ENCODE assay signal across 1 cellular context in genomic region chr11:67354314-67355022, GRCh38.
A peak's percentile ranks its signal among the peaks of the same experiment; 100 is the strongest.
TF ChIP-seq lines count a peak whose summit lies in the region.

No MANE protein-coding gene starts in this region.

TF ChIP-seq in HepG2, 621 proteins besides CTCF, POLR2A, EP300 and RAD21 (continued from another document and continues in another):
- TF ChIP-seq TRIM22 (IDR thresholded peaks at IDR 0.05) (no peak), SNRNP70 (IDR thresholded peaks at IDR 0.05; ENCODE audit: low read depth, low read length) (no peak), ZNF33A (CRISPR knock-in tag; IDR thresholded peaks at IDR 0.05; ENCODE audit: borderline replicate concordance) (no peak), FOXJ3 (CRISPR knock-in tag; IDR thresholded peaks at IDR 0.05; ENCODE audit: borderline replicate concordance) (no peak), CHCHD3 (CRISPR knock-in tag; IDR thresholded peaks at IDR 0.05) (no peak), ZKSCAN5 (CRISPR knock-in tag; IDR thresholded peaks at IDR 0.05) (no peak), ZBTB38 (CRISPR knock-in tag; IDR thresholded peaks at IDR 0.05) (no peak), ZNF850 (CRISPR knock-in tag; conservative IDR thresholded peaks at IDR 0.05) (no peak), CBX1 (IDR thresholded peaks at IDR 0.05; ENCODE audit: low read depth) (peak; percentile 42), STAG1 (CRISPR knock-in tag; IDR thresholded peaks at IDR 0.05) (no peak), ZHX1 (CRISPR knock-in tag; IDR thresholded peaks at IDR 0.05; ENCODE audit: low read depth) (no peak), ZNF224 (CRISPR knock-in tag; IDR thresholded peaks at IDR 0.05) (no peak), PHB2 (IDR thresholded peaks at IDR 0.05; ENCODE audit: partially characterized antibody) (no peak), ZBTB1 (CRISPR knock-in tag; IDR thresholded peaks at IDR 0.05; ENCODE audit: borderline replicate concordance) (no peak), CREM (IDR thresholded peaks at IDR 0.05) (peak; percentile 51; the same call in 1 of the 2 replicates), CREM (CRISPR knock-in tag; IDR thresholded peaks at IDR 0.05) (no peak), ZNF124 (CRISPR knock-in tag; IDR thresholded peaks at IDR 0.05) (peak; percentile 56; the same call in 1 of the 2 replicates), RBM39 (IDR thresholded peaks at IDR 0.05; ENCODE audit: low read depth, low read length, poor library complexity, severe bottlenecking) (no peak), YEATS4 (CRISPR knock-in tag; IDR thresholded peaks at IDR 0.05; ENCODE audit: borderline replicate concordance) (peak; percentile 36; the same call in 1 of the 2 replicates), SMARCC2 (IDR thresholded peaks at IDR 0.05) (no peak), LBX2 (CRISPR knock-in tag; IDR thresholded peaks at IDR 0.05; ENCODE audit: borderline replicate concordance) (peak; percentile 70; the same call in 1 of the 2 replicates), ZFP1 (CRISPR knock-in tag; IDR thresholded peaks at IDR 0.05) (no peak; the same call in 1 of the 2 replicates), PCBP1 (IDR thresholded peaks at IDR 0.05; ENCODE audit: borderline replicate concordance, low read depth, low read length) (no peak), ZNF335 (CRISPR knock-in tag; IDR thresholded peaks at IDR 0.05) (peak; percentile 43; the same call in 1 of the 2 replicates), JUND (CRISPR knock-in tag; IDR thresholded peaks at IDR 0.05) (peak; percentile 77), RAD51 (IDR thresholded peaks at IDR 0.05; ENCODE audit: borderline replicate concordance) (no peak), NCOA5 (CRISPR knock-in tag; IDR thresholded peaks at IDR 0.05) (no peak), PITX1 (CRISPR knock-in tag; IDR thresholded peaks at IDR 0.05) (peak; percentile 41; the same call in 1 of the 2 replicates), NFIC (IDR thresholded peaks at IDR 0.05; ENCODE audit: low read length) (no peak), HMG20B (CRISPR knock-in tag; conservative IDR thresholded peaks at IDR 0.05) (0 out of 2 replicates have a peak, but pooled peaks have one; percentile 48), ZNF510 (CRISPR knock-in tag; IDR thresholded peaks at IDR 0.05; ENCODE audit: low read depth) (no peak), SIN3A (IDR thresholded peaks at IDR 0.05; ENCODE audit: borderline replicate concordance, low read depth, low read length) (no peak), ZEB1 (IDR thresholded peaks at IDR 0.05; ENCODE audit: insufficient replicate concordance, low read depth) (no peak), ZNF12 (CRISPR knock-in tag; IDR thresholded peaks at IDR 0.05) (peak; percentile 72; the same call in 1 of the 2 replicates)
- TF ChIP-seq, protein P1, sequence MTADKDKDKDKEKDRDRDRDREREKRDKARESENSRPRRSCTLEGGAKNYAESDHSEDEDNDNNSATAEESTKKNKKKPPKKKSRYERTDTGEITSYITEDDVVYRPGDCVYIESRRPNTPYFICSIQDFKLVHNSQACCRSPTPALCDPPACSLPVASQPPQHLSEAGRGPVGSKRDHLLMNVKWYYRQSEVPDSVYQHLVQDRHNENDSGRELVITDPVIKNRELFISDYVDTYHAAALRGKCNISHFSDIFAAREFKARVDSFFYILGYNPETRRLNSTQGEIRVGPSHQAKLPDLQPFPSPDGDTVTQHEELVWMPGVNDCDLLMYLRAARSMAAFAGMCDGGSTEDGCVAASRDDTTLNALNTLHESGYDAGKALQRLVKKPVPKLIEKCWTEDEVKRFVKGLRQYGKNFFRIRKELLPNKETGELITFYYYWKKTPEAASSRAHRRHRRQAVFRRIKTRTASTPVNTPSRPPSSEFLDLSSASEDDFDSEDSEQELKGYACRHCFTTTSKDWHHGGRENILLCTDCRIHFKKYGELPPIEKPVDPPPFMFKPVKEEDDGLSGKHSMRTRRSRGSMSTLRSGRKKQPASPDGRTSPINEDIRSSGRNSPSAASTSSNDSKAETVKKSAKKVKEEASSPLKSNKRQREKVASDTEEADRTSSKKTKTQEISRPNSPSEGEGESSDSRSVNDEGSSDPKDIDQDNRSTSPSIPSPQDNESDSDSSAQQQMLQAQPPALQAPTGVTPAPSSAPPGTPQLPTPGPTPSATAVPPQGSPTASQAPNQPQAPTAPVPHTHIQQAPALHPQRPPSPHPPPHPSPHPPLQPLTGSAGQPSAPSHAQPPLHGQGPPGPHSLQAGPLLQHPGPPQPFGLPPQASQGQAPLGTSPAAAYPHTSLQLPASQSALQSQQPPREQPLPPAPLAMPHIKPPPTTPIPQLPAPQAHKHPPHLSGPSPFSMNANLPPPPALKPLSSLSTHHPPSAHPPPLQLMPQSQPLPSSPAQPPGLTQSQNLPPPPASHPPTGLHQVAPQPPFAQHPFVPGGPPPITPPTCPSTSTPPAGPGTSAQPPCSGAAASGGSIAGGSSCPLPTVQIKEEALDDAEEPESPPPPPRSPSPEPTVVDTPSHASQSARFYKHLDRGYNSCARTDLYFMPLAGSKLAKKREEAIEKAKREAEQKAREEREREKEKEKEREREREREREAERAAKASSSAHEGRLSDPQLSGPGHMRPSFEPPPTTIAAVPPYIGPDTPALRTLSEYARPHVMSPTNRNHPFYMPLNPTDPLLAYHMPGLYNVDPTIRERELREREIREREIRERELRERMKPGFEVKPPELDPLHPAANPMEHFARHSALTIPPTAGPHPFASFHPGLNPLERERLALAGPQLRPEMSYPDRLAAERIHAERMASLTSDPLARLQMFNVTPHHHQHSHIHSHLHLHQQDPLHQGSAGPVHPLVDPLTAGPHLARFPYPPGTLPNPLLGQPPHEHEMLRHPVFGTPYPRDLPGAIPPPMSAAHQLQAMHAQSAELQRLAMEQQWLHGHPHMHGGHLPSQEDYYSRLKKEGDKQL (CRISPR knock-in tag; IDR thresholded peaks at IDR 0.05; ENCODE audit: low read depth), result no peak
- TF ChIP-seq, protein P2, sequence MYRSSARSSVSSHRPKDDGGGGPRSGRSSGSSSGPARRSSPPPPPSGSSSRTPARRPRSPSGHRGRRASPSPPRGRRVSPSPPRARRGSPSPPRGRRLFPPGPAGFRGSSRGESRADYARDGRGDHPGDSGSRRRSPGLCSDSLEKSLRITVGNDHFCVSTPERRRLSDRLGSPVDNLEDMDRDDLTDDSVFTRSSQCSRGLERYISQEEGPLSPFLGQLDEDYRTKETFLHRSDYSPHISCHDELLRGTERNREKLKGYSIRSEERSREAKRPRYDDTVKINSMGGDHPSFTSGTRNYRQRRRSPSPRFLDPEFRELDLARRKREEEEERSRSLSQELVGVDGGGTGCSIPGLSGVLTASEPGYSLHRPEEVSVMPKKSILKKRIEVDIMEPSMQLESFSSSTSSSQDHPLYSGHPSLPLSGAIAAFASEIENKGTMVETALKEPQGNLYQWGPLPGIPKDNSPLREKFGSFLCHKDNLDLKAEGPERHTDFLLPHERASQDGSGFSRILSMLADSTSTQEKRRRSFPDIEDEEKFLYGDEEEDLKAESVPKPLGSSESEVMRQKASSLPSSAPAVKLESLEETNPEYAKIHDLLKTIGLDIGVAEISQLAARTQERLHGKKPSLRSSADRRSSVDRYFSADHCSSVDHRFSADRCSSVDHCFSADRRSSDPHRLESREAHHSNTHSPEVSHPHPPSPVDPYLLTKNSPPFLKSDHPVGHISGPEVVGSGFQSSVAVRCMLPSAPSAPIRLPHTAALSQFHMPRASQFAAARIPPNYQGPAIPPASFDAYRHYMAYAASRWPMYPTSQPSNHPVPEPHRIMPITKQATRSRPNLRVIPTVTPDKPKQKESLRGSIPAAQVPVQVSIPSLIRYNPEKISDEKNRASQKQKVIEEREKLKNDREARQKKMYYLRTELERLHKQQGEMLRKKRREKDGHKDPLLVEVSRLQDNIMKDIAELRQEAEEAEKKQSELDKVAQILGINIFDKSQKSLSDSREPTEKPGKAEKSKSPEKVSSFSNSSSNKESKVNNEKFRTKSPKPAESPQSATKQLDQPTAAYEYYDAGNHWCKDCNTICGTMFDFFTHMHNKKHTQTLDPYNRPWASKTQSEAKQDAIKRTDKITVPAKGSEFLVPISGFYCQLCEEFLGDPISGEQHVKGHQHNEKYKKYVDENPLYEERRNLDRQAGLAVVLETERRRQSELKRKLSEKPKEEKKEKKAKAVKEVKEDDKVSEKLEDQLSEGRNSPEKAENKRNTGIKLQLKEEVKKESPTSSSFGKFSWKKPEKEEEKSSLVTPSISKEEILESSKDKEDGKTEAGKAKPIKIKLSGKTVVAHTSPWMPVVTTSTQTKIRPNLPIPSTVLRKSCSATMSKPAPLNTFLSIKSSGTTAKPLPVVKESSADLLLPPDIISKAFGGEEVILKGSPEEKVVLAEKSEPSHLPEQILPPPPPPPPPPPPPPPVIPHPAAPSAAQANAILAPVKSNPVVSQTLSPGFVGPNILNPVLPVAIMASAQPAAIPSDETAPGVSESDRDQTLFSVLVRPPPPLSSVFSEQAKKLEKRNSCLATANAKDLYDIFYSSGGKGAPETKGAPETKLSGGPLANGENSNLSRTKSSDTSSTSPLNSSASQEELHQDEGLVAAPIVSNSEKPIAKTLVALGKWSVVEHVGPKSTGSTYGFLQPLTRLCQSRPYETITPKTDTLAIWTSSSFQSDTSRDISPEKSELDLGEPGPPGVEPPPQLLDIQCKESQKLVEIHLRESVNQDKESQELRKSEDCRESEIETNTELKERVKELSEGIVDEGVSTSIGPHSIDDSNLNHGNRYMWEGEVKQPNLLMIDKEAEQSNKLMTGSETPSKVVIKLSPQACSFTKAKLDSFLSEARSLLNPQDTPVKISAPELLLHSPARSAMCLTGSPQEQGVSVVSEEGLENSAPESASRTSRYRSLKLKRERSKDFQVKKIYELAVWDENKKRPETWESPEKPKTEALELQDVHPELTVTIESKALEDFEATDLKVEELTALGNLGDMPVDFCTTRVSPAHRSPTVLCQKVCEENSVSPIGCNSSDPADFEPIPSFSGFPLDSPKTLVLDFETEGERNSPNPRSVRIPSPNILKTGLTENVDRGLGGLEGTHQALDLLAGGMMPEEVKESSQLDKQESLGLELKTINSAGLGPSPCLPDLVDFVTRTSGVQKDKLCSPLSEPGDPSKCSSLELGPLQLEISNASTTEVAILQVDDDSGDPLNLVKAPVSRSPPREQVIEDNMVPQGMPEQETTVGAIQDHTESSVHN (CRISPR knock-in tag; IDR thresholded peaks at IDR 0.05), result no peak
- TF ChIP-seq, protein P3, sequence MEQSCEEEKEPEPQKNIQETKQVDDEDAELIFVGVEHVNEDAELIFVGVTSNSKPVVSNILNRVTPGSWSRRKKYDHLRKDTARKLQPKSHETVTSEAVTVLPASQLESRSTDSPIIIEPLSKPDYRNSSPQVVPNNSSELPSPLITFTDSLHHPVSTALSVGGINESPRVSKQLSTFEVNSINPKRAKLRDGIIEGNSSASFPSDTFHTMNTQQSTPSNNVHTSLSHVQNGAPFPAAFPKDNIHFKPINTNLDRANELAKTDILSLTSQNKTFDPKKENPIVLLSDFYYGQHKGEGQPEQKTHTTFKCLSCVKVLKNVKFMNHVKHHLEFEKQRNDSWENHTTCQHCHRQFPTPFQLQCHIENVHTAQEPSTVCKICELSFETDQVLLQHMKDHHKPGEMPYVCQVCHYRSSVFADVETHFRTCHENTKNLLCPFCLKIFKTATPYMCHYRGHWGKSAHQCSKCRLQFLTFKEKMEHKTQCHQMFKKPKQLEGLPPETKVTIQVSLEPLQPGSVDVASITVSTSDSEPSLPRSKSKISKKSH (CRISPR knock-in tag; IDR thresholded peaks at IDR 0.05; ENCODE audit: borderline replicate concordance), result no peak
- TF ChIP-seq, protein P4, sequence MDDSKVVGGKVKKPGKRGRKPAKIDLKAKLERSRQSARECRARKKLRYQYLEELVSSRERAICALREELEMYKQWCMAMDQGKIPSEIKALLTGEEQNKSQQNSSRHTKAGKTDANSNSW (CRISPR knock-in tag; IDR thresholded peaks at IDR 0.05; ENCODE audit: borderline replicate concordance), result no peak
